1 cellular context compared by ENCODE assay signal in the genomic region with DNA sequence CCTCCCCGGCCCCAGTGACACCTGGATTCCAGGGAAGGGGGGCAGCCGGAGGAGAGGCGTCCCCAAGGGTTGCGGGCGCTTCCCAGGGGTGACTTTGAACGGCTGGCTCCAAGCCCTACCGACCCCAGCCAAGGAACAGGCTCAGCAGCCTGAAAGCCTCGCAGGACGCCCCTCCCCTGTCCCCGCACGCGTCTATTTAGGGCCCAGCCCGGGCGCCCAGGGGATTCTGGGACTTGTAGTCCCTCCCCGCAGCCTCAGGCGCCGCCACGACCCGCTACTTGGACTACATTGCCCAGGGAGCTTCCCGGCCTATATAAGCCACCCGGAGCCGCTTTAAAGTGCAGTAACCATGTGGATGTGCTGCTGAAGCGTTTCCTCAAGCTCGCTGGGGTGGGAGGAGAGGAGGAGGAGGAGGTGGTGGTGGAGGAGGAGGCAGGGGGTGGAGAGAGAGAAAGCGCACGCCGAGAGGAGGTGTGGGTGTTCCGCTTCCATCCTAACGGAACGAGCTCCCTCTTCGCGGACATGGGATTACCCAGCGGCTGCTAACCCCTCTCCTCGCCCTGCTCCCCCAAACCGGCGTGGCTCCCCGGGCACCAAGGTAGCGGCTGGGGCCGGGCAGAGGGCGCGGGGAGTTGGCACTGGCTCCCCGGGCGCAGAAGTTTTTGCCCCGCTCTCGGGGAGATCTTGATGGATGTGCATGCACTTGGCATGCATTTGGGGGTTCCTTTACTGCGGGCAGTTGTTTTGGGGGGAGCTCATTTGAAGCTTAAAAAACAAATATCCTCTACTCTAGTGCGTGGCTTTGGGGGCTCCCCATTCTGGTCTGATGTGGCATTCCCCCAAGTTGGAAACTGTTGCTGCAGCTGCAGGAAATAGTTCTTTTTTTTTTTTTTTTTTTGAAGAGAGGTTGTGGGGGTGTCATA.
TF ChIP-seq lines count a peak whose summit lies in the region.

ITPR1 (plus strand) TSS at position 341 of the 923 bp plus-strand sequence. CDS start 23,144 bp downstream, outside the sequence.

TF ChIP-seq in WTC11, 78 proteins besides CTCF, POLR2A, EP300 and RAD21 (continued from another document):
- TF ChIP-seq ZNF532 (CRISPR knock-in tag; IDR thresholded peaks at IDR 0.05; ENCODE audit: borderline replicate concordance) = no peak
- no peak for TF ChIP-seq MXD4 (CRISPR knock-in tag; IDR thresholded peaks at IDR 0.05; ENCODE audit: borderline replicate concordance)
- TF ChIP-seq FOXK1 (CRISPR knock-in tag; IDR thresholded peaks at IDR 0.05) = peak; percentile 14; the same call in 1 of the 2 replicates
- TF ChIP-seq, protein P1, sequence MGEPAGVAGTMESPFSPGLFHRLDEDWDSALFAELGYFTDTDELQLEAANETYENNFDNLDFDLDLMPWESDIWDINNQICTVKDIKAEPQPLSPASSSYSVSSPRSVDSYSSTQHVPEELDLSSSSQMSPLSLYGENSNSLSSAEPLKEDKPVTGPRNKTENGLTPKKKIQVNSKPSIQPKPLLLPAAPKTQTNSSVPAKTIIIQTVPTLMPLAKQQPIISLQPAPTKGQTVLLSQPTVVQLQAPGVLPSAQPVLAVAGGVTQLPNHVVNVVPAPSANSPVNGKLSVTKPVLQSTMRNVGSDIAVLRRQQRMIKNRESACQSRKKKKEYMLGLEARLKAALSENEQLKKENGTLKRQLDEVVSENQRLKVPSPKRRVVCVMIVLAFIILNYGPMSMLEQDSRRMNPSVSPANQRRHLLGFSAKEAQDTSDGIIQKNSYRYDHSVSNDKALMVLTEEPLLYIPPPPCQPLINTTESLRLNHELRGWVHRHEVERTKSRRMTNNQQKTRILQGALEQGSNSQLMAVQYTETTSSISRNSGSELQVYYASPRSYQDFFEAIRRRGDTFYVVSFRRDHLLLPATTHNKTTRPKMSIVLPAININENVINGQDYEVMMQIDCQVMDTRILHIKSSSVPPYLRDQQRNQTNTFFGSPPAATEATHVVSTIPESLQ (CRISPR knock-in tag; IDR thresholded peaks at IDR 0.05) = no peak
- TF ChIP-seq SP1 (CRISPR knock-in tag; conservative IDR thresholded peaks at IDR 0.05) = peak; percentile 61
- TF ChIP-seq, protein P2, sequence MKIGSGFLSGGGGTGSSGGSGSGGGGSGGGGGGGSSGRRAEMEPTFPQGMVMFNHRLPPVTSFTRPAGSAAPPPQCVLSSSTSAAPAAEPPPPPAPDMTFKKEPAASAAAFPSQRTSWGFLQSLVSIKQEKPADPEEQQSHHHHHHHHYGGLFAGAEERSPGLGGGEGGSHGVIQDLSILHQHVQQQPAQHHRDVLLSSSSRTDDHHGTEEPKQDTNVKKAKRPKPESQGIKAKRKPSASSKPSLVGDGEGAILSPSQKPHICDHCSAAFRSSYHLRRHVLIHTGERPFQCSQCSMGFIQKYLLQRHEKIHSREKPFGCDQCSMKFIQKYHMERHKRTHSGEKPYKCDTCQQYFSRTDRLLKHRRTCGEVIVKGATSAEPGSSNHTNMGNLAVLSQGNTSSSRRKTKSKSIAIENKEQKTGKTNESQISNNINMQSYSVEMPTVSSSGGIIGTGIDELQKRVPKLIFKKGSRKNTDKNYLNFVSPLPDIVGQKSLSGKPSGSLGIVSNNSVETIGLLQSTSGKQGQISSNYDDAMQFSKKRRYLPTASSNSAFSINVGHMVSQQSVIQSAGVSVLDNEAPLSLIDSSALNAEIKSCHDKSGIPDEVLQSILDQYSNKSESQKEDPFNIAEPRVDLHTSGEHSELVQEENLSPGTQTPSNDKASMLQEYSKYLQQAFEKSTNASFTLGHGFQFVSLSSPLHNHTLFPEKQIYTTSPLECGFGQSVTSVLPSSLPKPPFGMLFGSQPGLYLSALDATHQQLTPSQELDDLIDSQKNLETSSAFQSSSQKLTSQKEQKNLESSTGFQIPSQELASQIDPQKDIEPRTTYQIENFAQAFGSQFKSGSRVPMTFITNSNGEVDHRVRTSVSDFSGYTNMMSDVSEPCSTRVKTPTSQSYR (CRISPR knock-in tag; IDR thresholded peaks at IDR 0.05) = 0 out of 2 replicates have a peak, but pooled peaks have one; percentile 49
- TF ChIP-seq ZNF138 (CRISPR knock-in tag; conservative IDR thresholded peaks at IDR 0.05) = no peak
- TF ChIP-seq ZNF512 (CRISPR knock-in tag; IDR thresholded peaks at IDR 0.05; ENCODE audit: borderline replicate concordance) = no peak
- TF ChIP-seq FOXP4 (CRISPR knock-in tag; IDR thresholded peaks at IDR 0.05) = peak; percentile 40; the same call in 1 of the 2 replicates
- TF ChIP-seq ATF1 (CRISPR knock-in tag; IDR thresholded peaks at IDR 0.05) = no peak
- TF ChIP-seq ESRRA (CRISPR knock-in tag; IDR thresholded peaks at IDR 0.05; ENCODE audit: borderline replicate concordance) = no peak
- TF ChIP-seq, protein P3, sequence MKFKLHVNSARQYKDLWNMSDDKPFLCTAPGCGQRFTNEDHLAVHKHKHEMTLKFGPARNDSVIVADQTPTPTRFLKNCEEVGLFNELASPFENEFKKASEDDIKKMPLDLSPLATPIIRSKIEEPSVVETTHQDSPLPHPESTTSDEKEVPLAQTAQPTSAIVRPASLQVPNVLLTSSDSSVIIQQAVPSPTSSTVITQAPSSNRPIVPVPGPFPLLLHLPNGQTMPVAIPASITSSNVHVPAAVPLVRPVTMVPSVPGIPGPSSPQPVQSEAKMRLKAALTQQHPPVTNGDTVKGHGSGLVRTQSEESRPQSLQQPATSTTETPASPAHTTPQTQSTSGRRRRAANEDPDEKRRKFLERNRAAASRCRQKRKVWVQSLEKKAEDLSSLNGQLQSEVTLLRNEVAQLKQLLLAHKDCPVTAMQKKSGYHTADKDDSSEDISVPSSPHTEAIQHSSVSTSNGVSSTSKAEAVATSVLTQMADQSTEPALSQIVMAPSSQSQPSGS (CRISPR knock-in tag; IDR thresholded peaks at IDR 0.05; ENCODE audit: borderline replicate concordance, low read depth) = no peak
- no peak for TF ChIP-seq ZNF121 (CRISPR knock-in tag; IDR thresholded peaks at IDR 0.05)
- peak; percentile 52; the same call in 1 of the 2 replicates for TF ChIP-seq GABPB1 (CRISPR knock-in tag; IDR thresholded peaks at IDR 0.05)
- TF ChIP-seq JAZF1 (CRISPR knock-in tag; IDR thresholded peaks at IDR 0.05) = no peak
- peak; percentile 18; the same call in 1 of the 2 replicates for TF ChIP-seq ZNF263 (CRISPR knock-in tag; IDR thresholded peaks at IDR 0.05; ENCODE audit: low read depth)
- TF ChIP-seq, protein P4, sequence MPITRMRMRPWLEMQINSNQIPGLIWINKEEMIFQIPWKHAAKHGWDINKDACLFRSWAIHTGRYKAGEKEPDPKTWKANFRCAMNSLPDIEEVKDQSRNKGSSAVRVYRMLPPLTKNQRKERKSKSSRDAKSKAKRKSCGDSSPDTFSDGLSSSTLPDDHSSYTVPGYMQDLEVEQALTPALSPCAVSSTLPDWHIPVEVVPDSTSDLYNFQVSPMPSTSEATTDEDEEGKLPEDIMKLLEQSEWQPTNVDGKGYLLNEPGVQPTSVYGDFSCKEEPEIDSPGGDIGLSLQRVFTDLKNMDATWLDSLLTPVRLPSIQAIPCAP (CRISPR knock-in tag; IDR thresholded peaks at IDR 0.05) = no peak
- no peak for TF ChIP-seq ZNF219 (CRISPR knock-in tag; IDR thresholded peaks at IDR 0.05; ENCODE audit: borderline replicate concordance)
- no peak for TF ChIP-seq NFATC4 (CRISPR knock-in tag; IDR thresholded peaks at IDR 0.05)
- no peak for TF ChIP-seq E2F4 (CRISPR knock-in tag; IDR thresholded peaks at IDR 0.05; ENCODE audit: borderline replicate concordance, low read depth)
- no peak for TF ChIP-seq RORB (CRISPR knock-in tag; IDR thresholded peaks at IDR 0.05)
- 0 out of 2 replicates have a peak, but pooled peaks have one; percentile 57 for TF ChIP-seq ETV6 (CRISPR knock-in tag; IDR thresholded peaks at IDR 0.05)
- no peak for TF ChIP-seq ZNF396 (CRISPR knock-in tag; IDR thresholded peaks at IDR 0.05; ENCODE audit: borderline replicate concordance)
- peak; percentile 20; the same call in 1 of the 2 replicates for TF ChIP-seq HMGXB4 (CRISPR knock-in tag; IDR thresholded peaks at IDR 0.05)
- TF ChIP-seq TEAD1 (CRISPR knock-in tag; IDR thresholded peaks at IDR 0.05) = peak; percentile 83
- no peak for TF ChIP-seq TP53 (CRISPR knock-in tag; IDR thresholded peaks at IDR 0.05)
- no peak for TF ChIP-seq ZNF317 (CRISPR knock-in tag; IDR thresholded peaks at IDR 0.05; ENCODE audit: borderline replicate concordance, low read depth)
- 0 out of 2 replicates have a peak, but pooled peaks have one; percentile 28 for TF ChIP-seq CREM (CRISPR knock-in tag; IDR thresholded peaks at IDR 0.05)
- TF ChIP-seq FOXJ3 (CRISPR knock-in tag; IDR thresholded peaks at IDR 0.05; ENCODE audit: borderline replicate concordance) = no peak
- no peak for TF ChIP-seq MYBL2 (CRISPR knock-in tag; IDR thresholded peaks at IDR 0.05)
- TF ChIP-seq ZNF671 (CRISPR knock-in tag; IDR thresholded peaks at IDR 0.05) = no peak
- TF ChIP-seq NR3C1 (CRISPR knock-in tag; conservative IDR thresholded peaks at IDR 0.05; ENCODE audit: low read depth) = no peak
TF ChIP-seq in WTC11: peak in this region for 12.
